Comparison of ENCODE assay signal across 1 cellular context in the genomic region with DNA sequence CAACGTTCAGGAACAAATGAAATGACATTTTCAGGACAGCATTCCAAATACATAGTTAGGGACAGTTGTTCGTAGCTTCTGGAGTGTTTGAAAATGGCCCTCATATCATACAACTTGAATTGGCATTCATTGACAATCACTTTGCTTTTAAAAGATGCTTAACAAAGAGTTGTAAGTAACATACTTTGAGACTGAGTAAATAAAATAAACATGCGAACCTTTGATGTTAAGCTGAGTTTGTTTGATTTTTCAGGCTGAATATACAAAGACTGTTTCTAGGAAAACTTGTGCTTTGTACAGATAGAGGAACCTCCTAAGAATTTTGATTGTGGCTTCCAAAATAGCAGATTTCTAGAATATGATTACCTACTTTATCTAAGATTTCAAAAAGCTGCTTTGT.
TF ChIP-seq lines count a peak whose summit lies in the region.

No MANE protein-coding gene starts in this region.

TF ChIP-seq in HepG2, 621 proteins besides CTCF, POLR2A, EP300 and RAD21 (continued from another document):
- TF ChIP-seq, protein P1, sequence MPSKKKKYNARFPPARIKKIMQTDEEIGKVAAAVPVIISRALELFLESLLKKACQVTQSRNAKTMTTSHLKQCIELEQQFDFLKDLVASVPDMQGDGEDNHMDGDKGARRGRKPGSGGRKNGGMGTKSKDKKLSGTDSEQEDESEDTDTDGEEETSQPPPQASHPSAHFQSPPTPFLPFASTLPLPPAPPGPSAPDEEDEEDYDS (CRISPR knock-in tag; IDR thresholded peaks at IDR 0.05), result no peak
- TF ChIP-seq ZBTB38 (CRISPR knock-in tag; IDR thresholded peaks at IDR 0.05), result no peak
- TF ChIP-seq, protein P2, sequence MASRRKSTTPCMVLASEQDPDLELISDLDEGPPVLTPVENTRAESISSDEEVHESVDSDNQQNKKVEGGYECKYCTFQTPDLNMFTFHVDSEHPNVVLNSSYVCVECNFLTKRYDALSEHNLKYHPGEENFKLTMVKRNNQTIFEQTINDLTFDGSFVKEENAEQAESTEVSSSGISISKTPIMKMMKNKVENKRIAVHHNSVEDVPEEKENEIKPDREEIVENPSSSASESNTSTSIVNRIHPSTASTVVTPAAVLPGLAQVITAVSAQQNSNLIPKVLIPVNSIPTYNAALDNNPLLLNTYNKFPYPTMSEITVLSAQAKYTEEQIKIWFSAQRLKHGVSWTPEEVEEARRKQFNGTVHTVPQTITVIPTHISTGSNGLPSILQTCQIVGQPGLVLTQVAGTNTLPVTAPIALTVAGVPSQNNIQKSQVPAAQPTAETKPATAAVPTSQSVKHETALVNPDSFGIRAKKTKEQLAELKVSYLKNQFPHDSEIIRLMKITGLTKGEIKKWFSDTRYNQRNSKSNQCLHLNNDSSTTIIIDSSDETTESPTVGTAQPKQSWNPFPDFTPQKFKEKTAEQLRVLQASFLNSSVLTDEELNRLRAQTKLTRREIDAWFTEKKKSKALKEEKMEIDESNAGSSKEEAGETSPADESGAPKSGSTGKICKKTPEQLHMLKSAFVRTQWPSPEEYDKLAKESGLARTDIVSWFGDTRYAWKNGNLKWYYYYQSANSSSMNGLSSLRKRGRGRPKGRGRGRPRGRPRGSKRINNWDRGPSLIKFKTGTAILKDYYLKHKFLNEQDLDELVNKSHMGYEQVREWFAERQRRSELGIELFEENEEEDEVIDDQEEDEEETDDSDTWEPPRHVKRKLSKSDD (CRISPR knock-in tag; IDR thresholded peaks at IDR 0.05; ENCODE audit: low read depth), result no peak
- no peak for TF ChIP-seq GPBP1L1 (CRISPR knock-in tag; IDR thresholded peaks at IDR 0.05)
- TF ChIP-seq PCBP2 (optimal IDR thresholded peaks at IDR 0.05; ENCODE audit: low read depth, low read length, poor library complexity, severe bottlenecking), result no peak
- no peak for TF ChIP-seq ZNF775 (CRISPR knock-in tag; IDR thresholded peaks at IDR 0.05; ENCODE audit: borderline replicate concordance)
- TF ChIP-seq ZBTB3 (CRISPR knock-in tag; IDR thresholded peaks at IDR 0.05; ENCODE audit: borderline replicate concordance, low read depth), result no peak
- TF ChIP-seq TFDP2 (CRISPR knock-in tag; IDR thresholded peaks at IDR 0.05), result no peak
- no peak for TF ChIP-seq ZNF121 (CRISPR knock-in tag; IDR thresholded peaks at IDR 0.05)
- TF ChIP-seq POLR2AphosphoS2 (IDR thresholded peaks at IDR 0.05; ENCODE audit: low read depth, low read length), result no peak
- TF ChIP-seq TEAD3 (CRISPR knock-in tag; optimal IDR thresholded peaks at IDR 0.05; ENCODE audit: borderline replicate concordance), result peak; percentile 65
- TF ChIP-seq MYC (CRISPR knock-in tag; IDR thresholded peaks at IDR 0.05; ENCODE audit: borderline replicate concordance), result no peak
- no peak for TF ChIP-seq KDM1A (CRISPR knock-in tag; IDR thresholded peaks at IDR 0.05)
- TF ChIP-seq SMARCC2 (IDR thresholded peaks at IDR 0.05), result no peak
- TF ChIP-seq, protein P3, sequence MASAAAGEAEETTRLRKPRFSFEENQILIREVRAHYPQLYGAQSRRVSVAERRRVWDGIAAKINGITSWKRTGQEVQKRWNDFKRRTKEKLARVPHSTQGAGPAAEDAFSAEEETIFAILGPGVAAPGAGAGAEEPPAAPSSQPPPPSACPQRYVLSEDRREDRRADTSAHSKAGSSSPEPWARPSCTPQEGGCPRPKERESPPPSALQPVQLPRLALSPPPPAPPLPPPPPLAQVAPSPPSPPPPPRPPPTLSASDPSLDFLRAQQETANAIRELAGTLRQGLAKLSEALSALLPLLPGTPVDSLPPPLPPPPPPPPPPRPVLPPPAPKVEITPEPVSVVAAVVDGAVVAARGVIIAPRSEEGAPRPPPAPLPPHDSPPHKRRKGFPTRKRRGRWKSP (CRISPR knock-in tag; IDR thresholded peaks at IDR 0.05), result no peak
- TF ChIP-seq ZMYM3 (CRISPR knock-in tag; IDR thresholded peaks at IDR 0.05), result no peak
- TF ChIP-seq PCBP1 (IDR thresholded peaks at IDR 0.05; ENCODE audit: borderline replicate concordance, low read depth, low read length), result no peak
- no peak for TF ChIP-seq TOE1 (CRISPR knock-in tag; IDR thresholded peaks at IDR 0.05)
- peak; percentile 46; the same call in 1 of the 2 replicates for TF ChIP-seq NCOA2 (CRISPR knock-in tag; IDR thresholded peaks at IDR 0.05)
- no peak for TF ChIP-seq ZNF563 (CRISPR knock-in tag; IDR thresholded peaks at IDR 0.05)
- TF ChIP-seq, protein P4, sequence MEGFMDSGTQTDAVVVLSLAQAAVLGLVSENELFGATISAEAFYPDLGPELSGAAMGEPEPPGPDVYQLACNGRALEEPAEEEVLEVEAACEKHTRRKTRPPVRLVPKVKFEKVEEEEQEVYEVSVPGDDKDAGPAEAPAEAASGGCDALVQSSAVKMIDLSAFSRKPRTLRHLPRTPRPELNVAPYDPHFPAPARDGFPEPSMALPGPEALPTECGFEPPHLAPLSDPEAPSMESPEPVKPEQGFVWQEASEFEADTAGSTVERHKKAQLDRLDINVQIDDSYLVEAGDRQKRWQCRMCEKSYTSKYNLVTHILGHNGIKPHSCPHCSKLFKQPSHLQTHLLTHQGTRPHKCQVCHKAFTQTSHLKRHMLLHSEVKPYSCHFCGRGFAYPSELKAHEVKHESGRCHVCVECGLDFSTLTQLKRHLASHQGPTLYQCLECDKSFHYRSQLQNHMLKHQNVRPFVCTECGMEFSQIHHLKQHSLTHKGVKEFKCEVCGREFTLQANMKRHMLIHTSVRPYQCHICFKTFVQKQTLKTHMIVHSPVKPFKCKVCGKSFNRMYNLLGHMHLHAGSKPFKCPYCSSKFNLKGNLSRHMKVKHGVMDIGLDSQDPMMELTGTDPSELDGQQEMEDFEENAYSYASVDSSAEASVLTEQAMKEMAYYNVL (CRISPR knock-in tag; IDR thresholded peaks at IDR 0.05; ENCODE audit: borderline replicate concordance), result no peak
- TF ChIP-seq ATAD3A (CRISPR knock-in tag; IDR thresholded peaks at IDR 0.05), result no peak
- no peak for TF ChIP-seq U2AF1 (optimal IDR thresholded peaks at IDR 0.05; ENCODE audit: low read depth, low read length)
- TF ChIP-seq, protein P5, sequence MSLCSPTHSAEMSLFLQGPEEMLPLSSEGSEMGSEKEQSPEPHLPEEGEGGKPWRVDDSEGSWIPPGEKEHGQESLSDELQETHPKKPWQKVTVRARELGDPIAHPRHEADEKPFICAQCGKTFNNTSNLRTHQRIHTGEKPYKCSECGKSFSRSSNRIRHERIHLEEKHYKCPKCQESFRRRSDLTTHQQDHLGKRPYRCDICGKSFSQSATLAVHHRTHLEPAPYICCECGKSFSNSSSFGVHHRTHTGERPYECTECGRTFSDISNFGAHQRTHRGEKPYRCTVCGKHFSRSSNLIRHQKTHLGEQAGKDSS (CRISPR knock-in tag; IDR thresholded peaks at IDR 0.05; ENCODE audit: borderline replicate concordance, low read depth), result no peak
- TF ChIP-seq, protein P6, sequence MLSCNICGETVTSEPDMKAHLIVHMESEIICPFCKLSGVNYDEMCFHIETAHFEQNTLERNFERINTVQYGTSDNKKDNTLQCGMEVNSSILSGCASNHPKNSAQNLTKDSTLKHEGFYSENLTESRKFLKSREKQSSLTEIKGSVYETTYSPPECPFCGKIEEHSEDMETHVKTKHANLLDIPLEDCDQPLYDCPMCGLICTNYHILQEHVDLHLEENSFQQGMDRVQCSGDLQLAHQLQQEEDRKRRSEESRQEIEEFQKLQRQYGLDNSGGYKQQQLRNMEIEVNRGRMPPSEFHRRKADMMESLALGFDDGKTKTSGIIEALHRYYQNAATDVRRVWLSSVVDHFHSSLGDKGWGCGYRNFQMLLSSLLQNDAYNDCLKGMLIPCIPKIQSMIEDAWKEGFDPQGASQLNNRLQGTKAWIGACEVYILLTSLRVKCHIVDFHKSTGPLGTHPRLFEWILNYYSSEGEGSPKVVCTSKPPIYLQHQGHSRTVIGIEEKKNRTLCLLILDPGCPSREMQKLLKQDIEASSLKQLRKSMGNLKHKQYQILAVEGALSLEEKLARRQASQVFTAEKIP (CRISPR knock-in tag; IDR thresholded peaks at IDR 0.05; ENCODE audit: borderline replicate concordance), result no peak
- no peak for TF ChIP-seq HNF4G (IDR thresholded peaks at IDR 0.05; ENCODE audit: borderline replicate concordance, low read depth, low read length)
- no peak for TF ChIP-seq HNF4G (CRISPR knock-in tag; IDR thresholded peaks at IDR 0.05; ENCODE audit: borderline replicate concordance, low read depth)
- TF ChIP-seq ZC3H4 (CRISPR knock-in tag; IDR thresholded peaks at IDR 0.05; ENCODE audit: borderline replicate concordance), result no peak
- TF ChIP-seq GPN1 (CRISPR knock-in tag; IDR thresholded peaks at IDR 0.05; ENCODE audit: borderline replicate concordance), result no peak
- no peak for TF ChIP-seq ZNF547 (CRISPR knock-in tag; IDR thresholded peaks at IDR 0.05)
- peak; percentile 53; the same call in 1 of the 2 replicates for TF ChIP-seq RCOR2 (CRISPR knock-in tag; IDR thresholded peaks at IDR 0.05)
